Comparison of ENCODE assay signal across 8 cellular contexts in genomic region chr3:182794455-182794773, GRCh38. TPM values are rescaled to one million over a fixed set of nuclear protein-coding genes. Genes with fewer than 3 reads are reported as not detected.
A peak's percentile ranks its signal among the peaks of the same experiment; 100 is the strongest.
DNase-seq lines count a peak whose midpoint lies in the region; ATAC-seq and TF ChIP-seq lines count a peak whose summit lies in the region.

No MANE protein-coding gene starts in this region.

- H3K9me3 Mint-ChIP-seq in activated naive CD4-positive, alpha-beta T cell treated with anti-CD3 and anti-CD28 coated beads, Interleukin-2, amount 50 U/mL, for 24 hours, result no peaks in the 10 kb centered on the region

- 1% methylated on average over 6 of the region's 6 CpGs for WGBS in lower leg skin, 2 donors
- WGBS in upper lobe of left lung, 2 donors, result 1 to 2% methylated on average over 6 of the region's 6 CpGs

- peaks cover 2% of the 10 kb centered on the region for H3K36me3 Mint-ChIP-seq in activated naive CD4-positive, alpha-beta T cell treated with anti-CD3 and anti-CD28 coated beads, Interleukin-2, amount 50 U/mL, for 24 hours

- no peaks in the 10 kb centered on the region for H3K9me3 ChIP-seq in ascending aorta
- no peaks in the 10 kb centered on the region for H3K9me3 ChIP-seq in upper lobe of left lung

- no peak for TF ChIP-seq POLR2A in lower leg skin (IDR thresholded peaks at IDR 0.05)
- TF ChIP-seq POLR2A in upper lobe of left lung (IDR thresholded peaks at IDR 0.05), result no peak

- peak overlapping the region; percentile 95 for H3K27ac Mint-ChIP-seq in activated naive CD4-positive, alpha-beta T cell treated with anti-CD3 and anti-CD28 coated beads, Interleukin-2, amount 50 U/mL, for 24 hours

- H3K4me3 ChIP-seq in ascending aorta (peak overlapping the region; percentile 74 to 89), lower leg skin (ENCODE audit: low read depth, poor library complexity, severe bottlenecking) (peak overlapping the region; percentile 96), upper lobe of left lung (peak overlapping the region; percentile 46 to 91 (median 90))

- H3K27me3 ChIP-seq in ascending aorta, result no peaks in the 10 kb centered on the region
- H3K27me3 ChIP-seq in upper lobe of left lung, result no peaks in the 10 kb centered on the region

- peaks cover 0 to 18% of the 10 kb centered on the region in 2 donors for H3K4me1 ChIP-seq in ascending aorta
- peaks cover 5 to 27% (median 21%) of the 10 kb centered on the region in 4 donors for H3K4me1 ChIP-seq in upper lobe of left lung

- no peak for TF ChIP-seq CTCF in ascending aorta (IDR thresholded peaks at IDR 0.05)
- no peak for TF ChIP-seq CTCF in lower leg skin (IDR thresholded peaks at IDR 0.05)
- no peak for TF ChIP-seq CTCF in upper lobe of left lung (IDR thresholded peaks at IDR 0.05)

- peak overlapping the region; percentile 93 for H3K4me3 Mint-ChIP-seq in activated naive CD4-positive, alpha-beta T cell treated with anti-CD3 and anti-CD28 coated beads, Interleukin-2, amount 50 U/mL, for 24 hours

- H3K27me3 Mint-ChIP-seq in activated naive CD4-positive, alpha-beta T cell treated with anti-CD3 and anti-CD28 coated beads, Interleukin-2, amount 50 U/mL, for 24 hours, result no peaks in the 10 kb centered on the region

- H3K27ac ChIP-seq in ascending aorta (peak overlapping the region; percentile 85 to 96), upper lobe of left lung (peak overlapping the region; percentile 91 to 100 (median 96))

- intact Hi-C loops in ascending aorta (cut with DNase I) (loop anchor here (5.0 to 10.0 kb wide), 3 partner anchors 188 to 843 kb away; partner anchors contain the start of genes DCUN1D1, KLHL24 and MCCC1), lower leg skin (cut with DNase I; ENCODE audit: low total_unique reads) (no loop called here), left colon (cut with DNase I, micrococcal nuclease) (no loop called here)

- H3K36me3 ChIP-seq in ascending aorta (no peaks in the 10 kb centered on the region), upper lobe of left lung (no peaks in the 10 kb centered on the region)

- ATAC-seq in upper lobe of left lung (ENCODE audit: low FRiP score in 2 of 2), result no peak
- no peak for ATAC-seq in HG02840 (IDR thresholded peaks at IDR 0.05; ENCODE audit: low FRiP score, unreplicated experiment)
- ATAC-seq in left colon, result no peak
- no peak for ATAC-seq in esophagus mucosa

- no peak for DNase-seq in activated naive CD4-positive, alpha-beta T cell treated with anti-CD3 and anti-CD28 coated beads, Interleukin-2, amount 50 U/mL, for 16 hours
- DNase-seq in ascending aorta (ENCODE audit: low spot score in 2 of 2) (no peak), lower leg skin (ENCODE audit: low spot score in 2 of 2) (no peak), upper lobe of left lung (no peak), left colon (no peak)

- H3K4me1 Mint-ChIP-seq in activated naive CD4-positive, alpha-beta T cell treated with anti-CD3 and anti-CD28 coated beads, Interleukin-2, amount 50 U/mL, for 24 hours, result peaks cover 44% of the 10 kb centered on the region

- TF ChIP-seq EP300 in upper lobe of left lung (IDR thresholded peaks at IDR 0.05), result no peak

RNA-seq across cellular contexts. Expression of gene ATP11B, which starts 1.1 kb away (rescaled TPM):
- total RNA-seq in ascending aorta, result 117 TPM
- 100 to 1,000 TPM; 109 to 148 (median 116) TPM for total RNA-seq in lower leg skin
- total RNA-seq in upper lobe of left lung, result 100 to 1,000 TPM in 1 of 6 donors, 10 to 100 TPM in 5; 56.4 to 102 (median 83.2) TPM
- 100 to 1,000 TPM; 114 to 121 TPM for total RNA-seq in left colon
- total RNA-seq in esophagus mucosa, result 118 TPM
